Comparison of ENCODE assay signal across 17 cellular contexts in genomic region chr5:17852701-17853100, GRCh38.
"Had no signal": no experiment of that assay in that cellular context is flagged by ENCODE, and none has a peak within 500 bp of the region (broad histone marks: within the 10 kb centered on the region; RNA-seq: fewer than 3 reads in every experiment).

No MANE protein-coding gene starts in this region.

- H3K4me1 ChIP-seq: colonic mucosa, gastrocnemius medialis, heart right ventricle, sigmoid colon, tibial artery, upper lobe of right lung, vagina had no signal

- ATAC-seq: esophagus mucosa; gastrocnemius medialis; heart right ventricle; natural killer cell treated with Interleukin-12 subunit alpha and Interleukin-12 subunit beta and Interleukin-15 and Interleukin-18, amount 100 ng/mL, for 72 hours; upper lobe of right lung had no signal

- H3K4me3 ChIP-seq: colonic mucosa, gastrocnemius medialis, heart right ventricle, sigmoid colon, skin epidermis, tibial artery, upper lobe of right lung, vagina had no signal

- H3K36me3 ChIP-seq: colonic mucosa, gastrocnemius medialis, heart right ventricle, sigmoid colon, tibial artery, upper lobe of right lung, vagina had no signal

- H3K27me3 ChIP-seq: colonic mucosa, gastrocnemius medialis, heart right ventricle, sigmoid colon, tibial artery, upper lobe of right lung, vagina had no signal

- H3K9me3 ChIP-seq: colonic mucosa, gastrocnemius medialis, heart right ventricle, sigmoid colon, tibial artery, upper lobe of right lung, vagina had no signal

- DNase-seq: colonic mucosa; effector CD4-positive, alpha-beta T cell; endodermal cell; gastrocnemius medialis; heart right ventricle; hypothalamus; kidney glomerular epithelial cell; midbrain; sigmoid colon; stimulated activated CD4-positive, alpha-beta T cell treated with anti-CD3 and anti-CD28 coated beads, Interleukin-12 subunit alpha, Interleukin-12 subunit beta, amount 100 ng/mL, for 4 hours; stimulated activated naive CD4-positive, alpha-beta T cell treated with Interleukin-2 at 50 U/mL for 16 hours; tibial artery; upper lobe of right lung had no signal

- H3K27ac ChIP-seq: colonic mucosa, gastrocnemius medialis, heart right ventricle, sigmoid colon, tibial artery, upper lobe of right lung, vagina had no signal
